18 cellular contexts compared by ENCODE assay signal in genomic region chrX:40326186-40326965, GRCh38.
DNase-seq lines count a peak whose midpoint lies in the region; ATAC-seq and TF ChIP-seq lines count a peak whose summit lies in the region.
"Had no signal": no experiment of that assay in that cellular context is flagged by ENCODE, and none has a peak within 500 bp of the region (broad histone marks: within the 10 kb centered on the region; RNA-seq: fewer than 3 reads in every experiment).

No MANE protein-coding gene starts in this region.

- H3K27me3 ChIP-seq in PC-3 (ENCODE audit: low read length), result peaks cover 7% of the 10 kb centered on the region
- H3K27me3 ChIP-seq: BLaER1, SJSA1 had no signal

- no peak overlapping the region for H3K4me2 ChIP-seq in PC-3 (ENCODE audit: low read length)
- H3K4me2 ChIP-seq: BLaER1, PC-9 had no signal

- H3K9me3 ChIP-seq in PC-3 (ENCODE audit: low read length), result no peaks in the 10 kb centered on the region
- H3K9me3 ChIP-seq: SJSA1 had no signal

- no TSS peak for BruUV-seq in PC-3 (replicated peaks; lab: Mats Ljungman, UMichigan)

- no peak for ATAC-seq in PC-3
- no peak for ATAC-seq in omental fat pad (ENCODE audit: low FRiP score)
- ATAC-seq: K562 had no signal

- no peak overlapping the region for H3K4me3 Mint-ChIP-seq in activated CD4-positive, alpha-beta memory T cell treated with anti-CD3 and anti-CD28 coated beads for 36 hours
- H3K4me3 Mint-ChIP-seq: CD4-positive, alpha-beta memory T cell had no signal

- H3K27ac Mint-ChIP-seq in activated CD4-positive, alpha-beta memory T cell treated with anti-CD3 and anti-CD28 coated beads for 36 hours, result no peak overlapping the region
- H3K27ac Mint-ChIP-seq: CD4-positive, alpha-beta memory T cell had no signal

- intact Hi-C loops in PC-3 (cut with micrococcal nuclease), result no loop called here
- intact Hi-C loops in activated CD4-positive, alpha-beta memory T cell treated with anti-CD3 and anti-CD28 coated beads for 36 hours (cut with micrococcal nuclease), result no loop called here

- no peaks in the 10 kb centered on the region for H3K36me3 Mint-ChIP-seq in activated CD4-positive, alpha-beta memory T cell treated with anti-CD3 and anti-CD28 coated beads for 36 hours
- H3K36me3 Mint-ChIP-seq: CD4-positive, alpha-beta memory T cell had no signal

- CTCF ChIA-PET in PC-3 (lab: Charles Lee), result no interaction called here
- CTCF ChIA-PET in activated CD4-positive, alpha-beta memory T cell treated with anti-CD3 and anti-CD28 coated beads for 36 hours (lab: Charles Lee), result no interaction called here

- peak; percentile 33 for DNase-seq in Caki2 (ENCODE audit: low read depth)
- peak; percentile 33 for DNase-seq in PC-3
- peak; percentile 15 for DNase-seq in ecto neural progenitor cell (ENCODE audit: low spot score)
- DNase-seq in kidney glomerular epithelial cell (lab: John Stamatoyannopoulos, UW), result peak; percentile 6
- no peak for DNase-seq in NCI-H226
- no peak for DNase-seq in activated CD4-positive, alpha-beta memory T cell treated with anti-CD3 and anti-CD28 coated beads for 36 hours
- DNase-seq in omental fat pad (ENCODE audit: low spot score), result no peak
- DNase-seq in SHP77 treated with DMSO at 0.1 percent for 48 hours (lab: John Stamatoyannopoulos, UW), result no peak
- DNase-seq: Calu3; CD4-positive, alpha-beta memory T cell; GOT3; NCI-H1694 treated with DMSO at 0.1 percent for 48 hours; NCI-H510A treated with DMSO at 0.1 percent for 48 hours; NCI-H82; PC-9 had no signal

- in situ Hi-C loops in Caki2 (cut with HindIII; ENCODE audit: low pct_unique_long_range_greater_than_20kb, low sequenced_read_pairs), result no loop called here

- no peaks in the 10 kb centered on the region for H3K4me1 ChIP-seq in PC-3 (ENCODE audit: insufficient read depth, low read length)
- H3K4me1 ChIP-seq: BLaER1 had no signal

- H3F3A ChIP-seq in PC-3 (ENCODE audit: low read length, unreplicated experiment), result no peaks in the 10 kb centered on the region

- no peaks in the 10 kb centered on the region for H3K27me3 Mint-ChIP-seq in activated CD4-positive, alpha-beta memory T cell treated with anti-CD3 and anti-CD28 coated beads for 36 hours

- H4K20me1 ChIP-seq in PC-3 (ENCODE audit: low read length), result no peaks in the 10 kb centered on the region
- H4K20me1 ChIP-seq: BLaER1 had no signal

- no peak overlapping the region for H3K4me3 ChIP-seq in PC-3 (ENCODE audit: low read length)
- H3K4me3 ChIP-seq: BLaER1, K562, PC-9, SJSA1 had no signal

- H2AFZ ChIP-seq in PC-3 (ENCODE audit: low read length), result no peak overlapping the region
- H2AFZ ChIP-seq: PC-9 had no signal

- H3K4me1 Mint-ChIP-seq in activated CD4-positive, alpha-beta memory T cell treated with anti-CD3 and anti-CD28 coated beads for 36 hours (ENCODE audit: low read depth), result no peaks in the 10 kb centered on the region
- H3K4me1 Mint-ChIP-seq: CD4-positive, alpha-beta memory T cell had no signal

- no peak overlapping the region for H3K9ac ChIP-seq in PC-3 (ENCODE audit: low read length)
- H3K9ac ChIP-seq: BLaER1 had no signal

- no peak for TF ChIP-seq CTCF in PC-3 (conservative IDR thresholded peaks at IDR 0.05; ENCODE audit: low read depth, low read length)
- no peak for TF ChIP-seq CTCF in omental fat pad (IDR thresholded peaks at IDR 0.05)

- H3K27ac ChIP-seq in PC-3 (ENCODE audit: low read length), result no peak overlapping the region
- H3K27ac ChIP-seq: BLaER1, PC-9, SJSA1 had no signal

- no peaks in the 10 kb centered on the region for H3K36me3 ChIP-seq in PC-3 (ENCODE audit: low read depth, low read length)
- H3K36me3 ChIP-seq: BLaER1, SJSA1 had no signal

- H3K9me3 Mint-ChIP-seq in activated CD4-positive, alpha-beta memory T cell treated with anti-CD3 and anti-CD28 coated beads for 36 hours, result peaks cover 2% of the 10 kb centered on the region

- POLR2A ChIA-PET in PC-3 (lab: Charles Lee; ENCODE audit: unreplicated experiment), result no interaction called here
- POLR2A ChIA-PET in activated CD4-positive, alpha-beta memory T cell treated with anti-CD3 and anti-CD28 coated beads for 36 hours (lab: Charles Lee), result no interaction called here

- H3K79me2 ChIP-seq in PC-3 (ENCODE audit: low read length), result no peaks in the 10 kb centered on the region

- H3K9me2 ChIP-seq in PC-3 (replicated peaks; ENCODE audit: low read length), result no peaks in the 10 kb centered on the region

Comparison
In these comparisons a context has a peak if more than half of its experiments do, and no peak if none do; other contexts are left out.
1. DNase-seq: peak in Caki2 (single experiment), PC-3 (single experiment), ecto neural progenitor cell (single experiment) and kidney glomerular epithelial cell (single experiment); none in NCI-H226 (single experiment), activated CD4-positive, alpha-beta memory T cell treated with anti-CD3 and anti-CD28 coated beads for 36 hours (single experiment), omental fat pad (single experiment) and SHP77 treated with DMSO at 0.1 percent for 48 hours (single experiment).